In genomic region chr18:47370052-47370451, GRCh38 we compare ENCODE assay signal across 33 cellular contexts.
"Had no signal": no experiment of that assay in that cellular context is flagged by ENCODE, and none has a peak within 500 bp of the region (broad histone marks: within the 10 kb centered on the region; RNA-seq: fewer than 3 reads in every experiment).

No MANE protein-coding gene starts in this region.

- H3K4me3 ChIP-seq: ovary, psoas muscle, right lobe of liver, sigmoid colon, skin epidermis, smooth muscle cell, spleen, suprapubic skin, testis, tibial artery, transverse colon, upper lobe of right lung, uterus had no signal

- DNase-seq: naive thymus-derived CD8-positive, alpha-beta T cell; nephron progenitor cell; occipital lobe; ovary; posterior cingulate gyrus; psoas muscle; right cardiac atrium; right lobe of liver; sigmoid colon; spleen; stimulated activated CD4-positive, alpha-beta T cell treated with anti-CD3 and anti-CD28 coated beads, Interleukin-12 subunit alpha, Interleukin-12 subunit beta, amount 100 ng/mL, for 4 hours; stimulated activated CD4-positive, alpha-beta T cell treated with anti-CD3 and anti-CD28 coated beads, Interleukin-1b, Interleukin-23, amount 100 ng/mL, for 48 hours; stimulated activated CD4-positive, alpha-beta T cell treated with anti-CD3 and anti-CD28 coated beads, Interleukin-4, amount 100 ng/mL, for 1 hour; stimulated activated CD4-positive, alpha-beta T cell treated with anti-CD3 and anti-CD28 coated beads, Interleukin-4, amount 100 ng/mL, for 4 hours; stimulated activated CD8-positive, alpha-beta memory T cell treated with anti-CD3 and anti-CD28 coated beads, Interleukin-4, amount 100 ng/mL, for 48 hours; stimulated activated naive CD4-positive, alpha-beta T cell; stimulated activated naive CD8-positive, alpha-beta T cell treated with anti-CD3 and anti-CD28 coated beads, Interleukin-15, amount 100 ng/mL, for 72 hours; stimulated activated naive CD8-positive, alpha-beta T cell treated with anti-CD3 and anti-CD28 coated beads, Interleukin-15, Interleukin-2, amounts not matched to agents 100 U/mL and 50 U/mL, for 24 hours; substantia nigra; testis; tibial artery; transverse colon; upper lobe of right lung; uterus had no signal

- H3K36me3 Mint-ChIP-seq: natural killer cell treated with Interleukin-12 subunit alpha and Interleukin-12 subunit beta and Interleukin-15 and Interleukin-18, amount 100 ng/mL, for 72 hours; stimulated activated memory B cell treated with anti-CD40 and anti-IgM and Interleukin-4, amounts not matched to agents 10 μg/mL and 1 μg/mL and 100 μg/mL, for 72 hours; type B pancreatic cell had no signal

- H3K4me1 Mint-ChIP-seq: naive thymus-derived CD8-positive, alpha-beta T cell; nephron progenitor cell; neural crest cell; stimulated activated memory B cell treated with anti-CD40 and anti-IgM and Interleukin-4, amounts not matched to agents 10 μg/mL and 1 μg/mL and 100 μg/mL, for 72 hours; stimulated activated naive CD8-positive, alpha-beta T cell treated with anti-CD3 and anti-CD28 coated beads, Interleukin-15, amount 100 ng/mL, for 72 hours had no signal

- H3K79me2 ChIP-seq: parathyroid adenoma had no signal

- H3K4me2 ChIP-seq: smooth muscle cell had no signal

- ATAC-seq: naive thymus-derived CD8-positive, alpha-beta T cell; natural killer cell treated with Interleukin-12 subunit alpha and Interleukin-12 subunit beta and Interleukin-15 and Interleukin-18, amount 100 ng/mL, for 72 hours; psoas muscle; right cardiac atrium; right lobe of liver; stimulated activated memory B cell treated with anti-CD40 and anti-IgM and Interleukin-4, amounts not matched to agents 10 μg/mL and 1 μg/mL and 100 μg/mL, for 72 hours; stimulated activated naive CD8-positive, alpha-beta T cell treated with anti-CD3 and anti-CD28 coated beads, Interleukin-15, amount 100 ng/mL, for 72 hours; stimulated activated naive CD8-positive, alpha-beta T cell treated with anti-CD3 and anti-CD28 coated beads, Interleukin-15, Interleukin-2, amounts not matched to agents 100 U/mL and 50 U/mL, for 24 hours; upper lobe of right lung had no signal

- H2AFZ ChIP-seq: parathyroid adenoma had no signal

- H3K36me3 ChIP-seq: ovary, right lobe of liver, sigmoid colon, spleen, suprapubic skin, tibial artery, transverse colon, upper lobe of right lung, uterus had no signal

- H3K4me3 Mint-ChIP-seq: naive thymus-derived CD8-positive, alpha-beta T cell; natural killer cell treated with Interleukin-12 subunit alpha and Interleukin-12 subunit beta and Interleukin-15 and Interleukin-18, amount 100 ng/mL, for 72 hours; nephron progenitor cell; neural crest cell; stimulated activated memory B cell treated with anti-CD40 and anti-IgM and Interleukin-4, amounts not matched to agents 10 μg/mL and 1 μg/mL and 100 μg/mL, for 72 hours; stimulated activated naive CD8-positive, alpha-beta T cell treated with anti-CD3 and anti-CD28 coated beads, Interleukin-15, amount 100 ng/mL, for 72 hours; type B pancreatic cell had no signal

- H3K27me3 ChIP-seq: ovary, sigmoid colon, suprapubic skin, testis, tibial artery, transverse colon, upper lobe of right lung, uterus had no signal

- H3K27ac ChIP-seq: ovary, parathyroid adenoma, psoas muscle, right lobe of liver, sigmoid colon, skin epidermis, spleen, suprapubic skin, testis, tibial artery, transverse colon, upper lobe of right lung, uterus had no signal

- H3K9me3 ChIP-seq: ovary, psoas muscle, right lobe of liver, suprapubic skin, testis, tibial artery, transverse colon, upper lobe of right lung, uterus had no signal

- H3K27ac Mint-ChIP-seq: naive thymus-derived CD8-positive, alpha-beta T cell; natural killer cell treated with Interleukin-12 subunit alpha and Interleukin-12 subunit beta and Interleukin-15 and Interleukin-18, amount 100 ng/mL, for 72 hours; nephron progenitor cell; progenitor cell of endocrine pancreas; stimulated activated memory B cell treated with anti-CD40 and anti-IgM and Interleukin-4, amounts not matched to agents 10 μg/mL and 1 μg/mL and 100 μg/mL, for 72 hours; stimulated activated naive CD8-positive, alpha-beta T cell treated with anti-CD3 and anti-CD28 coated beads, Interleukin-15, amount 100 ng/mL, for 72 hours; type B pancreatic cell had no signal

- H3K9ac ChIP-seq: parathyroid adenoma had no signal

- H3K4me1 ChIP-seq: parathyroid adenoma, psoas muscle, right lobe of liver, sigmoid colon, spleen, suprapubic skin, testis, tibial artery, transverse colon, upper lobe of right lung, uterus had no signal
